Comparison of ENCODE assay signal across 18 cellular contexts in genomic region chr12:121304306-121304705, GRCh38. TPM values are rescaled to one million over a fixed set of nuclear protein-coding genes. Genes with fewer than 3 reads are reported as not detected.
A peak's percentile ranks its signal among the peaks of the same experiment; 100 is the strongest.
DNase-seq lines count a peak whose midpoint lies in the region; ATAC-seq and TF ChIP-seq lines count a peak whose summit lies in the region.
"Had no signal": no experiment of that assay in that cellular context is flagged by ENCODE, and none has a peak within 500 bp of the region (broad histone marks: within the 10 kb centered on the region; RNA-seq: fewer than 3 reads in every experiment).

No MANE protein-coding gene starts in this region.

- peak; percentile 15 for DNase-seq in cardiac septum (ENCODE audit: low spot score)
- DNase-seq in Right ventricle myocardium inferior (ENCODE audit: missing footprints): no peak
- DNase-seq in mesenteric fat pad (ENCODE audit: low spot score): peak; percentile 64
- no peak for DNase-seq in activated effector memory CD4-positive, alpha-beta T cell treated with anti-CD3 and anti-CD28 coated beads, Interleukin-2, amount 50 U/mL, for 16 hours
- no peak for DNase-seq in activated CD4-positive, alpha-beta T cell treated with anti-CD3 and anti-CD28 coated beads, Interleukin-2, amount 50 U/mL, for 4 hours
- DNase-seq: 8988T; ACHN; CD4-positive, alpha-beta memory T cell; COR-L47; DND-41; GDM1; HCEC 1CT; HFFc6; KBM-7 had no signal

- ATAC-seq in Right ventricle myocardium inferior: no peak
- ATAC-seq in HG02678 (IDR thresholded peaks at IDR 0.05; ENCODE audit: unreplicated experiment): no peak

- intact Hi-C loops in cardiac septum (cut with DNase I) (no loop called here), Right ventricle myocardium inferior (cut with DNase I) (no loop called here)

- TF ChIP-seq CTCF in VCaP (conservative IDR thresholded peaks at IDR 0.05): no peak

- H3K27ac ChIP-seq in VCaP: peak overlapping the region; percentile 89; the same call in 1 of the 2 replicates
- H3K27ac ChIP-seq: BLaER1 treated with 17β-estradiol and CSF1 and Interleukin-3, amounts not matched to agents 10 nM and 100 nM; HL-60 had no signal

RNA-seq across cellular contexts. Expression of gene CAMKK2, which starts 7.8 kb away (rescaled TPM):
- 17.8 TPM for total RNA-seq in cardiac septum
- total RNA-seq in Right ventricle myocardium inferior: 15.2 TPM
- total RNA-seq in mesenteric fat pad: 50.5 TPM

RNA-seq across cellular contexts. Expression of gene ANAPC5, which starts 47.9 kb away (rescaled TPM):
- total RNA-seq in cardiac septum (53.4 TPM), Right ventricle myocardium inferior (61.8 TPM), mesenteric fat pad (80.9 TPM)

Comparison
In these comparisons a context has a peak if more than half of its experiments do, and no peak if none do; other contexts are left out.
1. DNase-seq: peak in cardiac septum (single experiment) and mesenteric fat pad (single experiment); none in Right ventricle myocardium inferior (single experiment), activated effector memory CD4-positive, alpha-beta T cell treated with anti-CD3 and anti-CD28 coated beads, Interleukin-2, amount 50 U/mL, for 16 hours (single experiment) and activated CD4-positive, alpha-beta T cell treated with anti-CD3 and anti-CD28 coated beads, Interleukin-2, amount 50 U/mL, for 4 hours (0 of 2).